In the genomic region with DNA sequence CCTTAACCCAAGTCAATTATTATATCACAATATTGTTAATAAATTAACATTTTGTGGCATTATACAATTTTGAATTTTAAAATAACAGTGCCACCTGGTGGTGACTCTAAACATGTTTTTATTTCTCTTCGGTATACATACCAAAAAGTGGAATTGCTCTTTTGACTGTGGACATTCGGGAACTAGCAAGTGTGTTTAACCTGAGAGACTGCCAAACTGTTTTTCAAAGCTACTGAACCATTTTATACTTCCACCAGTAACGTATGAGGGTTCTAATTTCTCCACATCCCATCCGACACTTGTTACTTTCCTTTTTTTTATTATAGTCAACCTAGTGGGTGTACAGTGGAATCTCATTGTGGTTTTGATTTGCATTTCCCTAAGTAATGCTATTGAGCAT, we compare ENCODE assay signal across 8 cellular contexts. TPM values are rescaled to one million over a fixed set of nuclear protein-coding genes. Genes with fewer than 3 reads are reported as not detected.
DNase-seq lines count a peak whose midpoint lies in the region; ATAC-seq, FAIRE-seq and TF ChIP-seq lines count a peak whose summit lies in the region.

No MANE protein-coding gene starts in this region.

- H3K36me3 ChIP-seq in fibroblast of lung (ENCODE audit: control insufficient read depth, insufficient read depth, low read length) (no peaks in the 10 kb centered on the region), psoas muscle (ENCODE audit: insufficient read depth in 1 of 2, low read depth in 1 of 2) (no peaks in the 10 kb centered on the region)

- ATAC-seq in psoas muscle: peak in 2 of 4 donors; percentile 46 to 76

- H3K9ac ChIP-seq in fibroblast of lung (ENCODE audit: insufficient read depth, low read length): no peak overlapping the region

- no peak overlapping the region for H3K27ac ChIP-seq in RWPE1
- H3K27ac ChIP-seq in fibroblast of lung (ENCODE audit: insufficient read depth, low read length): no peak overlapping the region
- no peak overlapping the region for H3K27ac ChIP-seq in psoas muscle

- TF ChIP-seq RAD21 in Ishikawa (IDR thresholded peaks at IDR 0.05; ENCODE audit: low read depth): peak; percentile 72

- TF ChIP-seq CTCF in D721Med (IDR thresholded peaks at IDR 0.05; ENCODE audit: insufficient read depth, missing control alignments) (peak; percentile 55), RWPE1 (conservative IDR thresholded peaks at IDR 0.05; ENCODE audit: low read depth) (peak; percentile 74), fibroblast of lung (conservative IDR thresholded peaks at IDR 0.05 in 1 of 2, IDR thresholded peaks at IDR 0.05 in 1 of 2; ENCODE audit: low read depth in 1 of 2, low read length in 2 of 2) (peak; percentile 13 to 25), psoas muscle (IDR thresholded peaks at IDR 0.05) (peak; percentile 71)

- H3K27me3 ChIP-seq in fibroblast of lung (ENCODE audit: control insufficient read depth, insufficient read depth, low read length) (no peaks in the 10 kb centered on the region), psoas muscle (ENCODE audit: insufficient read depth in 3 of 3, low read length in 2 of 3) (no peaks in the 10 kb centered on the region)

- H2AFZ ChIP-seq in fibroblast of lung (ENCODE audit: low read length): peak overlapping the region; percentile 34

- H3K9me3 ChIP-seq in fibroblast of lung (ENCODE audit: control insufficient read depth, insufficient read depth, low read depth, low read length) (no peaks in the 10 kb centered on the region), psoas muscle (no peaks in the 10 kb centered on the region)

- H3K4me1 ChIP-seq in fibroblast of lung (ENCODE audit: control insufficient read depth, extremely low read depth, insufficient read depth, low read length) (peaks cover 2% of the 10 kb centered on the region), psoas muscle (no peaks in the 10 kb centered on the region)

- CTCF ChIA-PET in RWPE1 (lab: Yijun Ruan, JAX): interaction anchor here (0.6 to 3.5 kb wide), 9 partner anchors 18 to 541 kb away, joined by 3 to 37 read pairs (median 3); partner anchors contain the start of gene PTBP3

- POLR2A ChIA-PET in RWPE1 (lab: Yijun Ruan, JAX; ENCODE audit: low non-redundant PET): no interaction called here

- TF ChIP-seq EP300 in Ishikawa (IDR thresholded peaks at IDR 0.05; ENCODE audit: borderline replicate concordance): no peak

- intact Hi-C loops in psoas muscle (cut with DNase I): loop anchor here (2.0 to 5.0 kb wide), 3 partner anchors 269 to 604 kb away; no protein-coding TSS in a partner anchor

- no peaks in the 10 kb centered on the region for H4K20me1 ChIP-seq in fibroblast of lung (ENCODE audit: control insufficient read depth, extremely low read depth, insufficient read depth, low read length)

- DNase-seq in D721Med (ENCODE audit: insufficient read length, low spot score) (no peak), RWPE1 (ENCODE audit: low spot score) (no peak), fibroblast of lung (ENCODE audit: low read depth in 2 of 2) (peak; percentile 36 to 70), psoas muscle (no peak), NCI-H524 treated with DMSO at 0.1 percent for 48 hours (lab: John Stamatoyannopoulos, UW) (no peak), NCI-H187 treated with DMSO at 0.1 percent for 48 hours (lab: John Stamatoyannopoulos, UW) (no peak)
- no peak for DNase-seq in activated CD4-positive, alpha-beta T cell treated with anti-CD3 and anti-CD28 coated beads for 48 hours

- peak overlapping the region; percentile 8 for H3K4me2 ChIP-seq in fibroblast of lung (ENCODE audit: extremely low read depth, insufficient read depth, low read length)

- no peaks in the 10 kb centered on the region for H3K79me2 ChIP-seq in fibroblast of lung (ENCODE audit: control insufficient read depth, insufficient read depth, low read length)

- FAIRE-seq in D721Med (lab: Jason Lieb, UNC): no peak

- 19 to 22% (median 22%) methylated on average over 4 of the region's 4 CpGs for WGBS in psoas muscle, 3 donors

- H3K4me3 ChIP-seq in fibroblast of lung (replicated peaks in 1 of 4; ENCODE audit: control extremely low read depth in 1 of 4, insufficient read depth in 1 of 4, low read depth in 3 of 4, low read length in 4 of 4) (no peak overlapping the region), psoas muscle (no peak overlapping the region)

TF ChIP-seq in Ishikawa, 13 proteins besides CTCF, POLR2A, EP300 and RAD21:
- TF ChIP-seq FOXM1 (IDR thresholded peaks at IDR 0.05; ENCODE audit: borderline replicate concordance, low read depth) (no peak), USF1 (IDR thresholded peaks at IDR 0.05) (no peak), YY1 (IDR thresholded peaks at IDR 0.05; ENCODE audit: low read depth) (no peak), CEBPB (IDR thresholded peaks at IDR 0.05) (no peak), CREB1 (IDR thresholded peaks at IDR 0.05; ENCODE audit: low read depth) (no peak), REST (IDR thresholded peaks at IDR 0.05; ENCODE audit: low read depth) (no peak), TEAD4 (IDR thresholded peaks at IDR 0.05) (no peak), ZBTB7A (IDR thresholded peaks at IDR 0.05; ENCODE audit: low read depth) (no peak), EGR1 (IDR thresholded peaks at IDR 0.05) (no peak), NFIC (IDR thresholded peaks at IDR 0.05) (no peak)
- TF ChIP-seq, protein P1, sequence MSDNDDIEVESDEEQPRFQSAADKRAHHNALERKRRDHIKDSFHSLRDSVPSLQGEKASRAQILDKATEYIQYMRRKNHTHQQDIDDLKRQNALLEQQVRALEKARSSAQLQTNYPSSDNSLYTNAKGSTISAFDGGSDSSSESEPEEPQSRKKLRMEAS (IDR thresholded peaks at IDR 0.05): no peak

RNA-seq across cellular contexts. Expression of gene HSDL2, which starts 18.3 kb away (rescaled TPM):
- total RNA-seq in fibroblast of lung (39.3 and 49.9 TPM in 2 replicates), psoas muscle (100 to 1,000 TPM in 1 of 4 donors, 10 to 100 TPM in 3; 86.8 to 119 (median 95.3) TPM)
- polyA plus RNA-seq in fibroblast of lung (33.1 and 47.9 TPM in 2 replicates), psoas muscle (10 to 100 TPM; 62.1 to 66.2 (median 64.9) TPM)
- polyA plus RNA-seq in fibroblast of lung (2012): 27.5 and 35.1 TPM in 2 replicates
- polyA minus RNA-seq in fibroblast of lung (ENCODE audit: low replicate concordance): 3.5 and 7.9 TPM in 2 replicates

RNA-seq across cellular contexts. Expression of gene PTBP3, which starts 28.2 kb away (rescaled TPM):
- total RNA-seq in fibroblast of lung (16.7 and 17.2 TPM in 2 replicates), psoas muscle (10 to 100 TPM in 2 of 4 donors, 1 to 10 TPM in 2; 8.9 to 26.9 (median 11.7) TPM)
- polyA plus RNA-seq in fibroblast of lung (22.7 and 28.7 TPM in 2 replicates), psoas muscle (1 to 10 TPM; 2.8 to 9.1 (median 3.9) TPM)
- polyA plus RNA-seq in fibroblast of lung (2012): 10.6 and 15.9 TPM in 2 replicates
- polyA minus RNA-seq in fibroblast of lung (ENCODE audit: low replicate concordance): 15.7 and 16.8 TPM in 2 replicates

Comparison
In these comparisons a context has a peak if more than half of its experiments do, and no peak if none do; other contexts are left out.
1. DNase-seq: peak in fibroblast of lung (2 of 2); none in D721Med (single experiment), RWPE1 (single experiment), psoas muscle (0 of 2), NCI-H524 treated with DMSO at 0.1 percent for 48 hours (single experiment), NCI-H187 treated with DMSO at 0.1 percent for 48 hours (single experiment) and activated CD4-positive, alpha-beta T cell treated with anti-CD3 and anti-CD28 coated beads for 48 hours (single experiment).
2. CTCF ChIP-seq: peak in every context shown above with its lines; median percentile 74 in RWPE1; 71 in psoas muscle; 55 in D721Med; 19 in fibroblast of lung.